Comparison of ENCODE assay signal across 19 cellular contexts in genomic region chr17:36616391-36617029, GRCh38. TPM values are rescaled to one million over a fixed set of nuclear protein-coding genes. Genes with fewer than 3 reads are reported as not detected.
DNase-seq lines count a peak whose midpoint lies in the region; ATAC-seq, FAIRE-seq and TF ChIP-seq lines count a peak whose summit lies in the region.
"Had no signal": no experiment of that assay in that cellular context is flagged by ENCODE, and none has a peak within 500 bp of the region (broad histone marks: within the 10 kb centered on the region; RNA-seq: fewer than 3 reads in every experiment).

No MANE protein-coding gene starts in this region.

- no peak overlapping the region for H3K18ac ChIP-seq in mesenchymal stem cell (ENCODE audit: low read depth in 1 of 2, low read length in 2 of 2)

- H2BK5ac ChIP-seq in mesenchymal stem cell (ENCODE audit: low read depth, low read length, poor library complexity, severe bottlenecking) = no peak overlapping the region

- no peak overlapping the region for H4K8ac ChIP-seq in mesenchymal stem cell (ENCODE audit: low read length)

- no peaks in the 10 kb centered on the region for H3K36me3 Mint-ChIP-seq in CD8-positive, alpha-beta T cell

- TF ChIP-seq CTCF in bronchial epithelial cell (IDR thresholded peaks at IDR 0.05; ENCODE audit: insufficient read depth, low read length, severe bottlenecking) (no peak), suprapubic skin (IDR thresholded peaks at IDR 0.05) (no peak)
- TF ChIP-seq CTCF in CD8-positive, alpha-beta T cell (IDR thresholded peaks at IDR 0.05) = no peak

- H3K9me3 ChIP-seq in mesenchymal stem cell (ENCODE audit: control insufficient read depth, low read length) (no peaks in the 10 kb centered on the region), suprapubic skin (no peaks in the 10 kb centered on the region)
- H3K9me3 ChIP-seq in CD8-positive, alpha-beta T cell (ENCODE audit: low read length) = no peaks in the 10 kb centered on the region

- H3K9ac ChIP-seq in mesenchymal stem cell (ENCODE audit: low read length) = no peak overlapping the region

- H3K79me1 ChIP-seq in mesenchymal stem cell (replicated peaks; ENCODE audit: low read length, poor library complexity, severe bottlenecking) = no peaks in the 10 kb centered on the region

- FAIRE-seq in bronchial epithelial cell (lab: Jason Lieb, UNC) = no peak
- FAIRE-seq: GM18507 had no signal

- H3K27me3 Mint-ChIP-seq in CD8-positive, alpha-beta T cell (ENCODE audit: low read depth) = no peaks in the 10 kb centered on the region
- H3K27me3 Mint-ChIP-seq: B cell had no signal

- no peaks in the 10 kb centered on the region for H3K4me1 Mint-ChIP-seq in CD8-positive, alpha-beta T cell (ENCODE audit: low read depth)
- H3K4me1 Mint-ChIP-seq: B cell had no signal

- peak overlapping the region; percentile 52 for H4K91ac ChIP-seq in mesenchymal stem cell (ENCODE audit: low read length)

- no peak overlapping the region for H2BK120ac ChIP-seq in mesenchymal stem cell (ENCODE audit: low read depth, low read length)

- H3K27me3 ChIP-seq in bronchial epithelial cell (ENCODE audit: control insufficient read depth, insufficient read depth, low read length) (no peaks in the 10 kb centered on the region), mesenchymal stem cell (ENCODE audit: control insufficient read depth in 1 of 2, insufficient read depth in 1 of 2, low read length in 2 of 2) (peaks cover 14 to 58% of the 10 kb centered on the region in 2 experiments), suprapubic skin (peaks cover 3% of the 10 kb centered on the region)
- no peaks in the 10 kb centered on the region for H3K27me3 ChIP-seq in CD8-positive, alpha-beta T cell (ENCODE audit: insufficient read depth, low read length)

- no peak overlapping the region for H2BK15ac ChIP-seq in mesenchymal stem cell (ENCODE audit: low read depth, poor library complexity, severe bottlenecking)

- H3K4me3 ChIP-seq in bronchial epithelial cell (ENCODE audit: low read depth, low read length) (no peak overlapping the region), mesenchymal stem cell (ENCODE audit: insufficient read depth in 1 of 2, low read depth in 1 of 2, low read length in 2 of 2) (no peak overlapping the region), suprapubic skin (no peak overlapping the region)
- no peak overlapping the region for H3K4me3 ChIP-seq in CD8-positive, alpha-beta T cell (ENCODE audit: low read depth, low read length)

- H3K9me3 Mint-ChIP-seq in CD8-positive, alpha-beta T cell = no peaks in the 10 kb centered on the region
- H3K9me3 Mint-ChIP-seq: IgD-negative memory B cell had no signal

- H3K27ac ChIP-seq in mesenchymal stem cell (ENCODE audit: low read length, poor library complexity, severe bottlenecking) (no peak overlapping the region), suprapubic skin (no peak overlapping the region)
- H3K27ac ChIP-seq in CD8-positive, alpha-beta T cell (ENCODE audit: low read depth, low read length) = no peak overlapping the region
- H3K27ac ChIP-seq: RWPE1 had no signal

- H3K4ac ChIP-seq in mesenchymal stem cell (ENCODE audit: low read depth in 1 of 2, low read length in 2 of 2) = no peak overlapping the region

- TF ChIP-seq EP300 in suprapubic skin (IDR thresholded peaks at IDR 0.05) = no peak

- POLR2A ChIA-PET in CD8-positive, alpha-beta T cell (lab: Charles Lee) = no interaction called here

- no peak for TF ChIP-seq POLR2A in suprapubic skin (IDR thresholded peaks at IDR 0.05)

- CTCF ChIA-PET in CD8-positive, alpha-beta T cell (lab: Charles Lee) = interaction anchor here (1.2 to 3.7 kb wide), 3 partner anchors 9 to 14 kb away, joined by 3 to 10 read pairs (median 5); no protein-coding TSS in a partner anchor

- DNase-seq in HK-2 (ENCODE audit: unreplicated experiment) (peak; percentile 29), bronchial epithelial cell (ENCODE audit: low read depth) (peak; percentile 4), mesenchymal stem cell (no peak), NCI-H2029 (lab: John Stamatoyannopoulos, UW) (no peak), suprapubic skin (ENCODE audit: low spot score in 2 of 2) (no peak)
- no peak for DNase-seq in CD8-positive, alpha-beta T cell
- DNase-seq: DMS53, NCI-H1048, NCI-H1417, NCI-H1694, NCI-H2081, NCI-H2227 treated with DMSO at 0.1 percent for 48 hours, NCI-H526 treated with DMSO at 0.1 percent for 48 hours, SHP77 had no signal

- H3K36me3 ChIP-seq in bronchial epithelial cell (ENCODE audit: control insufficient read depth, insufficient read depth, low read length) = no peaks in the 10 kb centered on the region
- no peaks in the 10 kb centered on the region for H3K36me3 ChIP-seq in mesenchymal stem cell (ENCODE audit: control insufficient read depth in 1 of 2, insufficient read depth in 2 of 2, low read depth in 1 of 2, low read length in 2 of 2)
- no peaks in the 10 kb centered on the region for H3K36me3 ChIP-seq in CD8-positive, alpha-beta T cell (ENCODE audit: insufficient read depth, low read length)
- no peaks in the 10 kb centered on the region for H3K36me3 ChIP-seq in suprapubic skin

- H3K14ac ChIP-seq in mesenchymal stem cell (ENCODE audit: low read length in 2 of 2) = no peak overlapping the region

- 85% methylated on average over 10 of the region's 12 CpGs for WGBS in mesenchymal stem cell
- WGBS in suprapubic skin = 81% methylated on average over 12 of the region's 12 CpGs

- intact Hi-C loops in CD8-positive, alpha-beta T cell (cut with DNase I, micrococcal nuclease) = no loop called here

- H2AK5ac ChIP-seq in mesenchymal stem cell (ENCODE audit: low read length, severe bottlenecking) = no peak overlapping the region

- no peak overlapping the region for H3K4me3 Mint-ChIP-seq in CD8-positive, alpha-beta T cell
- H3K4me3 Mint-ChIP-seq: B cell, IgD-negative memory B cell had no signal

- H3K23ac ChIP-seq in mesenchymal stem cell (ENCODE audit: low read length in 2 of 2) = peak overlapping the region in 1 of 2 experiments; percentile 36

- no peak overlapping the region for H2BK12ac ChIP-seq in mesenchymal stem cell (ENCODE audit: low read length in 2 of 2)

- no peak overlapping the region for H3K4me2 ChIP-seq in mesenchymal stem cell (ENCODE audit: low read length, poor library complexity, severe bottlenecking)

- H3K27ac Mint-ChIP-seq in CD8-positive, alpha-beta T cell = no peak overlapping the region
- H3K27ac Mint-ChIP-seq: B cell, IgD-negative memory B cell had no signal

- no peak overlapping the region for H2AFZ ChIP-seq in mesenchymal stem cell (ENCODE audit: low read depth, low read length)

- ATAC-seq in HG03378 (IDR thresholded peaks at IDR 0.05; ENCODE audit: unreplicated experiment) = no peak
- ATAC-seq in CD8-positive, alpha-beta T cell = no peak

- H3K4me1 ChIP-seq in mesenchymal stem cell (ENCODE audit: control insufficient read depth, insufficient read depth, low read depth, low read length) = peaks cover 5% of the 10 kb centered on the region
- H3K4me1 ChIP-seq in CD8-positive, alpha-beta T cell (ENCODE audit: insufficient read depth, low read length) = no peaks in the 10 kb centered on the region
- no peaks in the 10 kb centered on the region for H3K4me1 ChIP-seq in suprapubic skin

RNA-seq across cellular contexts. Expression of gene MRM1, which starts 15.1 kb away (rescaled TPM):
- total RNA-seq in bronchial epithelial cell (3.2 and 6.1 TPM in 2 replicates), suprapubic skin (1 to 10 TPM; 3.5 to 6.6 (median 4.7) TPM)
- polyA plus RNA-seq in mesenchymal stem cell (2013, experiment 1 of 2) = 1.3 TPM
- 1.2 TPM for polyA plus RNA-seq in mesenchymal stem cell (2013, experiment 2 of 2)
- 1 to 10 TPM; 1.4 TPM for total RNA-seq in CD8-positive, alpha-beta T cell

RNA-seq across cellular contexts. Expression of gene DHRS11, which starts 24.8 kb away (rescaled TPM):
- 7.9 and 14.8 TPM in 2 replicates for total RNA-seq in bronchial epithelial cell
- polyA plus RNA-seq in mesenchymal stem cell (2013, experiment 1 of 2) = 2.6 TPM
- polyA plus RNA-seq in mesenchymal stem cell (2013, experiment 2 of 2) = 2.4 TPM
- 1 to 10 TPM; 1.7 to 2.6 TPM for total RNA-seq in CD8-positive, alpha-beta T cell
- total RNA-seq in suprapubic skin = 10 to 100 TPM; 10.5 to 19.7 (median 16.9) TPM

Comparison
In these comparisons a context has a peak if more than half of its experiments do, and no peak if none do; other contexts are left out.
1. DNase-seq: peak in HK-2 (single experiment) and bronchial epithelial cell (single experiment); none in mesenchymal stem cell (single experiment), NCI-H2029 (single experiment), CD8-positive, alpha-beta T cell (0 of 7) and suprapubic skin (0 of 2).